Comparison of ENCODE assay signal across 9 cellular contexts in genomic region chr15:67039349-67040075, GRCh38. TPM values are rescaled to one million over a fixed set of nuclear protein-coding genes. Genes with fewer than 3 reads are reported as not detected.
DNase-seq lines count a peak whose midpoint lies in the region; ATAC-seq and TF ChIP-seq lines count a peak whose summit lies in the region.
"Had no signal": no experiment of that assay in that cellular context is flagged by ENCODE, and none has a peak within 500 bp of the region (broad histone marks: within the 10 kb centered on the region; RNA-seq: fewer than 3 reads in every experiment).

No MANE protein-coding gene starts in this region.

- no peaks in the 10 kb centered on the region for H3K9me3 Mint-ChIP-seq in GM23338
- no peaks in the 10 kb centered on the region for H3K9me3 Mint-ChIP-seq in effector memory CD8-positive, alpha-beta T cell
- no peaks in the 10 kb centered on the region for H3K9me3 Mint-ChIP-seq in nephron

- peaks cover 35% of the 10 kb centered on the region for H3K4me1 Mint-ChIP-seq in GM23338
- peaks cover 24 to 28% of the 10 kb centered on the region in 2 donors for H3K4me1 Mint-ChIP-seq in effector memory CD8-positive, alpha-beta T cell (ENCODE audit: low read depth in 2 of 2)
- H3K4me1 Mint-ChIP-seq in nephron: peaks cover 31% of the 10 kb centered on the region

- H3F3A ChIP-seq in GM23338 (replicated peaks; ENCODE audit: low read depth): 0 out of 2 replicates have a peak, but pooled peaks cover 2% of the 10 kb centered on the region

- no peak overlapping the region; the same call in 2 of the 3 replicates for H3K4me3 Mint-ChIP-seq in GM23338
- peak overlapping the region; percentile 2 to 62 for H3K4me3 Mint-ChIP-seq in effector memory CD8-positive, alpha-beta T cell
- peak overlapping the region in 1 of 3 experiments; percentile 3 for H3K4me3 Mint-ChIP-seq in nephron

- peaks cover 6% of the 10 kb centered on the region for H3K27me3 ChIP-seq in GM23338 (ENCODE audit: insufficient read depth)

- ATAC-seq in GM23338: peak; percentile 76
- ATAC-seq in effector memory CD8-positive, alpha-beta T cell (replicated peaks): peak; percentile 43

- H3K27me3 Mint-ChIP-seq in GM23338 (ENCODE audit: insufficient read depth, low read depth, poor library complexity): peaks cover 7% of the 10 kb centered on the region
- H3K27me3 Mint-ChIP-seq in effector memory CD8-positive, alpha-beta T cell: no peaks in the 10 kb centered on the region
- H3K27me3 Mint-ChIP-seq in nephron (ENCODE audit: low read depth): peaks cover 8% of the 10 kb centered on the region

- peak overlapping the region; percentile 90; the same call in 1 of the 2 replicates for H2AFZ ChIP-seq in GM23338

- no peaks in the 10 kb centered on the region for H3K36me3 Mint-ChIP-seq in GM23338 (ENCODE audit: low read depth)
- no peaks in the 10 kb centered on the region for H3K36me3 Mint-ChIP-seq in effector memory CD8-positive, alpha-beta T cell (ENCODE audit: insufficient read depth)
- H3K36me3 Mint-ChIP-seq in nephron (ENCODE audit: low read depth): no peaks in the 10 kb centered on the region

- no peak overlapping the region for H3K27ac ChIP-seq in GM23338 (ENCODE audit: low read depth)
- H3K27ac ChIP-seq: prostate gland had no signal

- H3K36me3 ChIP-seq in GM23338 (ENCODE audit: insufficient read depth): no peaks in the 10 kb centered on the region
- H3K36me3 ChIP-seq: prostate gland had no signal

- no peaks in the 10 kb centered on the region for H3K9me2 ChIP-seq in GM23338 (ENCODE audit: insufficient read depth)

- H3K4me1 ChIP-seq in GM23338 (ENCODE audit: insufficient read depth): peaks cover 36% of the 10 kb centered on the region
- H3K4me1 ChIP-seq: prostate gland had no signal

- no peaks in the 10 kb centered on the region for H3K79me2 ChIP-seq in GM23338 (replicated peaks; ENCODE audit: insufficient read depth)

- no peaks in the 10 kb centered on the region for H4K20me1 ChIP-seq in GM23338 (replicated peaks; ENCODE audit: insufficient read depth)

- no peak overlapping the region for H3K4me3 ChIP-seq in GM23338
- H3K4me3 ChIP-seq: prostate gland had no signal

- H3K4me2 ChIP-seq in GM23338: peak overlapping the region; percentile 22

- peak overlapping the region; percentile 4; the same call in 1 of the 2 replicates for H3K27ac Mint-ChIP-seq in GM23338
- peak overlapping the region; percentile 4 to 69 for H3K27ac Mint-ChIP-seq in effector memory CD8-positive, alpha-beta T cell
- H3K27ac Mint-ChIP-seq in nephron: peak overlapping the region in 2 of 3 experiments; percentile 62 to 87

- DNase-seq in GM23338 (ENCODE audit: low spot score): peak; percentile 70
- DNase-seq in NCI-H69 (lab: John Stamatoyannopoulos, UW): peak; percentile 21
- no peak for DNase-seq in effector memory CD8-positive, alpha-beta T cell
- DNase-seq in NCI-H187 treated with DMSO at 0.1 percent for 48 hours (lab: John Stamatoyannopoulos, UW): no peak
- DNase-seq in stimulated activated CD4-positive, alpha-beta T cell treated with anti-CD3 and anti-CD28 coated beads, Interleukin-2, amount 100 ng/mL, for 48 hours: no peak
- DNase-seq in stimulated activated CD4-positive, alpha-beta T cell treated with anti-CD3 and anti-CD28 coated beads, Interleukin-4, amount 100 ng/mL, for 24 hours: no peak
- DNase-seq: NCI-H1417 treated with DMSO at 0.1 percent for 48 hours had no signal

- TF ChIP-seq CTCF in GM23338 (conservative IDR thresholded peaks at IDR 0.05; ENCODE audit: low read depth in 2 of 2) (no peak), nephron (IDR thresholded peaks at IDR 0.05; ENCODE audit: unreplicated experiment in 3 of 3) (no peak)

TF ChIP-seq in GM23338, 12 proteins besides CTCF, POLR2A, EP300 and RAD21:
- TF ChIP-seq ZNF331 (CRISPR knock-in tag; IDR thresholded peaks at IDR 0.05; ENCODE audit: low read depth) (no peak), ZNF462 (CRISPR knock-in tag; IDR thresholded peaks at IDR 0.05) (peak; percentile 44; the same call in 1 of the 2 replicates), STAT1 (IDR thresholded peaks at IDR 0.05; ENCODE audit: unreplicated experiment) (no peak), CREB1 (CRISPR knock-in tag; IDR thresholded peaks at IDR 0.05; ENCODE audit: low read depth) (no peak), JUNB (IDR thresholded peaks at IDR 0.05; ENCODE audit: unreplicated experiment) (no peak)
TF ChIP-seq in GM23338: peak in this region for 1.

RNA-seq across cellular contexts. Expression of gene SMAD3, which starts 25.9 kb away (rescaled TPM):
- 9.0 and 11.6 TPM in 2 replicates for total RNA-seq in GM23338 (2014; rRNA removed; shearing (Covaris generic))
- 3.4 and 4.9 TPM in 2 replicates for polyA plus RNA-seq in GM23338 (2016; fragmentation: Nextera tagmentation; extraction: Ambion mirVana)

Comparison
In these comparisons a context has a peak if more than half of its experiments do, and no peak if none do; other contexts are left out.
1. DNase-seq: peak in GM23338 (single experiment) and NCI-H69 (single experiment); none in effector memory CD8-positive, alpha-beta T cell (0 of 3), NCI-H187 treated with DMSO at 0.1 percent for 48 hours (single experiment), stimulated activated CD4-positive, alpha-beta T cell treated with anti-CD3 and anti-CD28 coated beads, Interleukin-2, amount 100 ng/mL, for 48 hours (0 of 2) and stimulated activated CD4-positive, alpha-beta T cell treated with anti-CD3 and anti-CD28 coated beads, Interleukin-4, amount 100 ng/mL, for 24 hours (single experiment).
2. H3K27ac Mint-ChIP-seq: peak in every context shown above with its lines; median percentile 74 in nephron; 36 in effector memory CD8-positive, alpha-beta T cell; 4 in GM23338.